ENCODE assay signal across 1 cellular context in the genomic region with DNA sequence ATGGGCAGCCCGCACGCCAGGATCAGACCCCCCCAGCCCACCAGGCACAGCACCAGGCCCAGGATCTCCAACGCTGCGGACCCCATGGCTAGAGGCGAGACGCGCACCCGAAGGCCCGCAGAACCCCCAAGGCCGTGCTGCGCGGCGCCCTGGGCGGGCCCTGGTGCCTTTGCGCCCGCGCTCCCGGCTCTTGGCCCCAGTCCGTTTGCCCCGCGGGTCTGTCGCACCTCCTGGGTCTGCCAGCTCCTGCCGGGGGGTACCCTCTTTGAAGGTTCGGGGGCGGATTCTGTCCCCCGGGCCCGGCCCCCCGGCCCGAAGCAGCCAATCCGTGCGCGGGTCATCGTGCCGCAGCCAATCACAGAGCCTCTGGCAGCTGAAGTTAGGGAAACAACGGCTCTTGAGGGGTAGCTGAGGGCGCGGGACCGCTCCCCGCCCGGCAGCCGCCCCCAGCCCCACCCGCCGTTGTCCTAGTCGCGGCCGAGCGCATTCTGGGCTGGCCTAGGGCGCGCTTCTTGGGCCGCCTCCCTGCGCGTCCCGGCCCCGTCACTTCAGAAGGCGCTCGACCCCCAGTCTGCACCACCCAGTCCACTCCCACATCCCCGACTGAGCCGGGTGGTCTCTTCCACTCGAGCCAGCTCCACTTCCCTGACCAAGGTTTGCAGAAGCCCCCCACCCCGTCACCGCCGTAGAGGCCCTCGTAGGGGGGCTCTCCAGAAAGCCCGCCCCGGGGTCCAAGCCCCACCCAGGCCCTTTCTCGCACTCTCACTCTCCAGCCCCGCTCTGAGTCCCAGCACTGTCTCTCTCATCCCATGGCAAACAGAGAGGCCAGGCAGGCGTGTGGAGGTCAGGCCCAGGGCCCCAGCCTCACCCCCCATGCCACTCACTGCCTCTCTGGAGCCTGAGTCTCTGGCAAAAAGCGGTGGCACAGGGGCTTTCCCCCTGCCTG.
TF ChIP-seq lines count a peak whose summit lies in the region.

A gene with protein sequence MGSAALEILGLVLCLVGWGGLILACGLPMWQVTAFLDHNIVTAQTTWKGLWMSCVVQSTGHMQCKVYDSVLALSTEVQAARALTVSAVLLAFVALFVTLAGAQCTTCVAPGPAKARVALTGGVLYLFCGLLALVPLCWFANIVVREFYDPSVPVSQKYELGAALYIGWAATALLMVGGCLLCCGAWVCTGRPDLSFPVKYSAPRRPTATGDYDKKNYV (minus strand): TSS at position 241 of the 946 bp plus-strand sequence. CDS start 155 bp downstream, at position 86.

TF ChIP-seq in liver, 16 proteins besides CTCF, POLR2A, EP300 and RAD21:
- TF ChIP-seq, protein P1, sequence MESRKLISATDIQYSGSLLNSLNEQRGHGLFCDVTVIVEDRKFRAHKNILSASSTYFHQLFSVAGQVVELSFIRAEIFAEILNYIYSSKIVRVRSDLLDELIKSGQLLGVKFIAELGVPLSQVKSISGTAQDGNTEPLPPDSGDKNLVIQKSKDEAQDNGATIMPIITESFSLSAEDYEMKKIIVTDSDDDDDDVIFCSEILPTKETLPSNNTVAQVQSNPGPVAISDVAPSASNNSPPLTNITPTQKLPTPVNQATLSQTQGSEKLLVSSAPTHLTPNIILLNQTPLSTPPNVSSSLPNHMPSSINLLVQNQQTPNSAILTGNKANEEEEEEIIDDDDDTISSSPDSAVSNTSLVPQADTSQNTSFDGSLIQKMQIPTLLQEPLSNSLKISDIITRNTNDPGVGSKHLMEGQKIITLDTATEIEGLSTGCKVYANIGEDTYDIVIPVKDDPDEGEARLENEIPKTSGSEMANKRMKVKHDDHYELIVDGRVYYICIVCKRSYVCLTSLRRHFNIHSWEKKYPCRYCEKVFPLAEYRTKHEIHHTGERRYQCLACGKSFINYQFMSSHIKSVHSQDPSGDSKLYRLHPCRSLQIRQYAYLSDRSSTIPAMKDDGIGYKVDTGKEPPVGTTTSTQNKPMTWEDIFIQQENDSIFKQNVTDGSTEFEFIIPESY (IDR thresholded peaks at IDR 0.05): no peak
- TF ChIP-seq, protein P2, sequence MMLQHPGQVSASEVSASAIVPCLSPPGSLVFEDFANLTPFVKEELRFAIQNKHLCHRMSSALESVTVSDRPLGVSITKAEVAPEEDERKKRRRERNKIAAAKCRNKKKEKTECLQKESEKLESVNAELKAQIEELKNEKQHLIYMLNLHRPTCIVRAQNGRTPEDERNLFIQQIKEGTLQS (IDR thresholded peaks at IDR 0.05): no peak
- TF ChIP-seq EGR1 (IDR thresholded peaks at IDR 0.05; ENCODE audit: low read depth in 2 of 2) (no peak), FOXA2 (IDR thresholded peaks at IDR 0.05) (no peak), HNF4G (IDR thresholded peaks at IDR 0.05) (no peak), YY1 (IDR thresholded peaks at IDR 0.05) (no peak), JUND (IDR thresholded peaks at IDR 0.05) (no peak), NR2F2 (IDR thresholded peaks at IDR 0.05) (no peak), TAF1 (conservative IDR thresholded peaks at IDR 0.05) (no peak), SP1 (IDR thresholded peaks at IDR 0.05) (no peak)
TF ChIP-seq in liver: peak in this region for 0.
